7 cellular contexts compared by ENCODE assay signal in genomic region chr11:123580557-123581275, GRCh38.
A peak's percentile ranks its signal among the peaks of the same experiment; 100 is the strongest.
DNase-seq lines count a peak whose midpoint lies in the region; ATAC-seq, FAIRE-seq and TF ChIP-seq lines count a peak whose summit lies in the region.

No MANE protein-coding gene starts in this region.

- H3K27ac Mint-ChIP-seq in central memory CD8-positive, alpha-beta T cell (ENCODE audit: low read depth): no peak overlapping the region

- ATAC-seq in GM18499 (IDR thresholded peaks at IDR 0.05; ENCODE audit: insufficient read depth, unreplicated experiment) (peak; percentile 81), HG02642 (IDR thresholded peaks at IDR 0.05; ENCODE audit: poor library complexity, unreplicated experiment) (peak; percentile 85), HepG2 (peak; percentile 90)
- ATAC-seq in central memory CD8-positive, alpha-beta T cell (replicated peaks; ENCODE audit: extremely low read depth, poor library complexity, severe bottlenecking): peak; percentile 74

- no peak for FAIRE-seq in HepG2 (lab: Jason Lieb, UNC)

- no peaks in the 10 kb centered on the region for H3K27me3 Mint-ChIP-seq in central memory CD8-positive, alpha-beta T cell

- POLR2A ChIA-PET in HepG2 (lab: Yijun Ruan, JAX): interaction anchor here (0.7 kb wide), 1 partner anchor 155 kb away, joined by 3 read pairs; no protein-coding TSS in a partner anchor

- peak; percentile 89 for TF ChIP-seq CTCF in HepG2 (CRISPR knock-in tag; IDR thresholded peaks at IDR 0.05)

- 1% methylated on average over 17 of the region's 25 CpGs for WGBS in HepG2 (ENCODE audit: low lambda C conversion rate)

- no peak overlapping the region for H3K4me2 ChIP-seq in HepG2 (ENCODE audit: low read depth, low read length)

- TF ChIP-seq POLR2A in HepG2 (IDR thresholded peaks at IDR 0.05; ENCODE audit: insufficient read depth in 1 of 2, low read depth in 2 of 2, low read length in 2 of 2): no peak

- no peak overlapping the region for H3K27ac ChIP-seq in HepG2 (ENCODE audit: extremely low read length, insufficient read depth, low read length)

- no peaks in the 10 kb centered on the region for H3K9me3 ChIP-seq in HepG2 (ENCODE audit: low read length)

- H3K4me3 Mint-ChIP-seq in central memory CD8-positive, alpha-beta T cell: no peak overlapping the region

- no peaks in the 10 kb centered on the region for H4K20me1 ChIP-seq in HepG2 (ENCODE audit: insufficient read depth, low read length)

- H3K36me3 ChIP-seq in HepG2 (replicated peaks in 1 of 2; ENCODE audit: control insufficient read depth in 1 of 2, insufficient read depth in 2 of 2, low read length in 2 of 2): no peaks in the 10 kb centered on the region

- DNase-seq in NCI-H187 treated with DMSO at 0.1 percent for 48 hours (lab: John Stamatoyannopoulos, UW) (peak; percentile 13), HepG2 (ENCODE audit: low spot score) (peak; percentile 33)
- DNase-seq in activated CD4-positive, CD25-positive, alpha-beta regulatory T cell treated with anti-CD3 and anti-CD28 coated beads, Interleukin-2, amount 50 U/mL, for 16 hours (ENCODE audit: low read depth, low spot score): peak; percentile 40
- peak; percentile 30 to 48 for DNase-seq in central memory CD8-positive, alpha-beta T cell (ENCODE audit: low spot score in 2 of 2)
- DNase-seq in stimulated activated CD8-positive, alpha-beta memory T cell treated with anti-CD3 and anti-CD28 coated beads, Interleukin-12 subunit alpha, Interleukin-12 subunit beta, amount 100 ng/mL, for 4 hours (ENCODE audit: low read depth): peak; percentile 31

- TF ChIP-seq RAD21 in HepG2 (CRISPR knock-in tag; IDR thresholded peaks at IDR 0.05): peak; percentile 73

- in situ Hi-C loops in HepG2 (cut with HindIII; ENCODE audit: extremely low pct_ligation_motif_present, low pct_unique_long_range_greater_than_20kb): no loop called here

- H2AFZ ChIP-seq in HepG2 (ENCODE audit: low read length): no peak overlapping the region

- CTCF ChIA-PET in HepG2 (lab: Yijun Ruan, JAX; ENCODE audit: low intra/inter-chr PET ratio, low total read pairs): interaction anchor here (1.1 to 1.7 kb wide), 2 partner anchors 127 to 130 kb away, joined by 4 to 9 read pairs; no protein-coding TSS in a partner anchor

- no peaks in the 10 kb centered on the region for H3K36me3 Mint-ChIP-seq in central memory CD8-positive, alpha-beta T cell (ENCODE audit: insufficient read depth)

- H3K4me1 ChIP-seq in HepG2 (ENCODE audit: insufficient read depth, low read length): no peaks in the 10 kb centered on the region

- peaks cover 16% of the 10 kb centered on the region for H3K4me1 Mint-ChIP-seq in central memory CD8-positive, alpha-beta T cell

- intact Hi-C loops in HepG2 (cut with micrococcal nuclease; ENCODE audit: unreplicated experiment): loop anchor here (1.0 to 10.0 kb wide), 2 partner anchors 64 to 127 kb away; no protein-coding TSS in a partner anchor

- peaks cover 1 to 21% of the 10 kb centered on the region in 2 experiments for H3K27me3 ChIP-seq in HepG2 (ENCODE audit: control insufficient read depth in 1 of 2, insufficient read depth in 2 of 2, low read length in 2 of 2)

- H3K4me3 ChIP-seq in HepG2 (replicated peaks in 1 of 3; ENCODE audit: insufficient read depth in 1 of 3, low read depth in 2 of 3, low read length in 3 of 3): no peak overlapping the region

- BruUV-seq in HepG2 (replicated peaks; lab: Mats Ljungman, UMichigan): no TSS peak

- TF ChIP-seq EP300 in HepG2 (IDR thresholded peaks at IDR 0.05; ENCODE audit: low read depth in 2 of 2, low read length in 2 of 2) (no peak), HepG2 (CRISPR knock-in tag; IDR thresholded peaks at IDR 0.05; ENCODE audit: borderline replicate concordance) (no peak)

- H3K9me3 Mint-ChIP-seq in central memory CD8-positive, alpha-beta T cell: no peaks in the 10 kb centered on the region

- no peak overlapping the region for H3K9ac ChIP-seq in HepG2 (ENCODE audit: insufficient read depth, low read depth, low read length)

- no peaks in the 10 kb centered on the region for H3K79me2 ChIP-seq in HepG2 (ENCODE audit: insufficient read depth, low read length)

TF ChIP-seq in HepG2, 621 proteins besides CTCF, POLR2A, EP300 and RAD21 (continues in another document):
- 0 out of 2 replicates have a peak, but pooled peaks have one; percentile 38 for TF ChIP-seq ZNF225 (CRISPR knock-in tag; IDR thresholded peaks at IDR 0.05)
- TF ChIP-seq KDM3A (CRISPR knock-in tag; IDR thresholded peaks at IDR 0.05; ENCODE audit: low read depth): 0 out of 2 replicates have a peak, but pooled peaks have one; percentile 27
- peak; percentile 34; the same call in 1 of the 2 replicates for TF ChIP-seq ZNF768 (CRISPR knock-in tag; IDR thresholded peaks at IDR 0.05)
- no peak for TF ChIP-seq ZNF20 (CRISPR knock-in tag; IDR thresholded peaks at IDR 0.05)
- TF ChIP-seq KDM2A (CRISPR knock-in tag; IDR thresholded peaks at IDR 0.05; ENCODE audit: borderline replicate concordance, low read depth): peak; percentile 64; the same call in 1 of the 2 replicates
- 0 out of 2 replicates have a peak, but pooled peaks have one; percentile 14 for TF ChIP-seq THAP9 (CRISPR knock-in tag; IDR thresholded peaks at IDR 0.05; ENCODE audit: borderline replicate concordance)
- TF ChIP-seq SALL1 (CRISPR knock-in tag; IDR thresholded peaks at IDR 0.05): 0 out of 2 replicates have a peak, but pooled peaks have one; percentile 22
- no peak for TF ChIP-seq KDM1A (CRISPR knock-in tag; IDR thresholded peaks at IDR 0.05)
- TF ChIP-seq ETV5 (CRISPR knock-in tag; IDR thresholded peaks at IDR 0.05; ENCODE audit: borderline replicate concordance): peak; percentile 57
- peak; percentile 30; the same call in 1 of the 2 replicates for TF ChIP-seq ZSCAN21 (CRISPR knock-in tag; IDR thresholded peaks at IDR 0.05; ENCODE audit: borderline replicate concordance)
- peak; percentile 86 for TF ChIP-seq XRCC5 (optimal IDR thresholded peaks at IDR 0.05; ENCODE audit: low read length)
- 0 out of 2 replicates have a peak, but pooled peaks have one; percentile 20 for TF ChIP-seq ZGPAT (CRISPR knock-in tag; IDR thresholded peaks at IDR 0.05)
- TF ChIP-seq MTF2 (CRISPR knock-in tag; IDR thresholded peaks at IDR 0.05; ENCODE audit: borderline replicate concordance): 0 out of 2 replicates have a peak, but pooled peaks have one; percentile 41
- TF ChIP-seq ZIK1 (CRISPR knock-in tag; IDR thresholded peaks at IDR 0.05; ENCODE audit: borderline replicate concordance, low read depth): no peak
- TF ChIP-seq TEAD3 (CRISPR knock-in tag; optimal IDR thresholded peaks at IDR 0.05; ENCODE audit: borderline replicate concordance): peak; percentile 57
- peak; percentile 67; the same call in 1 of the 2 replicates for TF ChIP-seq TFDP1 (CRISPR knock-in tag; IDR thresholded peaks at IDR 0.05; ENCODE audit: borderline replicate concordance)
- peak; percentile 50; the same call in 1 of the 2 replicates for TF ChIP-seq MAX (IDR thresholded peaks at IDR 0.05)
